In the genomic region with DNA sequence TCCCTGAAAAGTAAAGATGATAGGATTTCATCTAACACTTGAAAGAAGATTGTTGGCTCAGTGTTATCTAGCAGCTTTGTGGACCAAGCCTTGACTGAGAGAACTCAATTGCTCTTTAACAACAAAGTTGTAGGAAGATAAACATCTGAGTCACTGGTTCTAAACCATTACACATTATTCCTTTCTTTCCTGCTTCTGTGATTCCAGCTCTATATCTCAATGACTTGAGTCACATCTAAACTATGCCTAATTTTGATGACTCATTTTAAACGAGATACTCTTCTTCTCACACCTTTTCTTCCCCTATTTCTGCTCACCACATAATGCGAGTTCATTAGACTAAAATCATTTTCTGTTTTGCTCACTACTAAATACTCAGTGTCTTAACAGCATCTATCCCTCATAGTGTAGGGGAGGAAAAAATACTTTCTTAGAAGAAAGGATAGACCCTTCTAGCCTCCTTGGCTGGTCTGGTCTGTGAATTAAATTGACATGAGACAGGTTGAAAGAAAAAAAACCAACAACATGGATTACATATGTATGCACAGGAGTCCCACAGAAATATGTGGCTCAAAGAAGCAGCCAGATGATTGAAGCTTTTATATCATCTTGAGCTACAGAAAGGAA, we compare ENCODE assay signal across 17 cellular contexts.
DNase-seq lines count a peak whose midpoint lies in the region; ATAC-seq and TF ChIP-seq lines count a peak whose summit lies in the region.
"Had no signal": no experiment of that assay in that cellular context is flagged by ENCODE, and none has a peak within 500 bp of the region (broad histone marks: within the 10 kb centered on the region; RNA-seq: fewer than 3 reads in every experiment).

No MANE protein-coding gene starts in this region.

- CTCF ChIA-PET in IMR-90 (lab: Yijun Ruan, JAX): no interaction called here
- CTCF ChIA-PET in activated CD8-positive, alpha-beta T cell treated with anti-CD3 and anti-CD28 coated beads, Interleukin-2, amount 10 ng/mL, durations not matched to agents 7 days and 5 days (lab: Charles Lee): no interaction called here

- H3K9me3 Mint-ChIP-seq in activated CD8-positive, alpha-beta T cell treated with anti-CD3 and anti-CD28 coated beads, Interleukin-2, amount 10 ng/mL, durations not matched to agents 7 days and 5 days (ENCODE audit: insufficient read depth): no peaks in the 10 kb centered on the region
- H3K9me3 Mint-ChIP-seq: activated CD4-positive, alpha-beta memory T cell treated with anti-CD3 and anti-CD28 coated beads, Interleukin-2, amount 10 ng/mL, durations not matched to agents 7 days and 5 days had no signal

- no peak overlapping the region for H4K91ac ChIP-seq in IMR-90 (ENCODE audit: insufficient read depth, low read depth, low read length)

- H2AK9ac ChIP-seq in IMR-90 (replicated peaks; ENCODE audit: low read depth, low read length, poor library complexity): no peak overlapping the region

- H2BK15ac ChIP-seq in IMR-90 (ENCODE audit: low read depth, low read length): 0 out of 3 replicates have a peak overlapping the region, but pooled peaks have one; percentile 6

- no peaks in the 10 kb centered on the region for H3K36me3 Mint-ChIP-seq in activated CD8-positive, alpha-beta T cell treated with anti-CD3 and anti-CD28 coated beads, Interleukin-2, amount 10 ng/mL, durations not matched to agents 7 days and 5 days (ENCODE audit: low read depth)
- H3K36me3 Mint-ChIP-seq: neural progenitor cell had no signal

- no peak overlapping the region for H3K23ac ChIP-seq in IMR-90 (ENCODE audit: low read depth, low read length)

- H2AK5ac ChIP-seq in IMR-90 (ENCODE audit: low read depth, low read length): no peak overlapping the region

- peak overlapping the region; percentile 53; the same call in 1 of the 2 replicates for H3K4me2 ChIP-seq in IMR-90 (ENCODE audit: low read depth, low read length)
- H3K4me2 ChIP-seq: neural progenitor cell had no signal

- no peak overlapping the region for H3K14ac ChIP-seq in IMR-90 (replicated peaks; ENCODE audit: low read depth, low read length)

- no peak overlapping the region for H3K27ac Mint-ChIP-seq in activated CD8-positive, alpha-beta T cell treated with anti-CD3 and anti-CD28 coated beads, Interleukin-2, amount 10 ng/mL, durations not matched to agents 7 days and 5 days
- H3K27ac Mint-ChIP-seq: activated CD4-positive, alpha-beta memory T cell treated with anti-CD3 and anti-CD28 coated beads, Interleukin-2, amount 10 ng/mL, durations not matched to agents 7 days and 5 days; HFFc6; neural progenitor cell had no signal

- no CpG with 5 or more reads among the region's 2 CpGs for WGBS in IMR-90 (ENCODE audit: extremely low coverage in 2 of 2, insufficient read length in 1 of 2), 2 experiments

- no peak for TF ChIP-seq POLR2A in IMR-90 (IDR thresholded peaks at IDR 0.05; ENCODE audit: low read depth, low read length)

- peak overlapping the region; percentile 68 for H2BK5ac ChIP-seq in IMR-90 (ENCODE audit: low read depth, low read length, poor library complexity, severe bottlenecking)

- DNase-seq in IMR-90 (peak; percentile 86), astrocyte of the hippocampus (ENCODE audit: low read depth, low spot score) (peak; percentile 68), iris pigment epithelial cell (ENCODE audit: low read depth) (peak; percentile 88), DMS153 treated with DMSO at 0.1 percent for 48 hours (lab: John Stamatoyannopoulos, UW; ENCODE audit: unreplicated experiment) (no peak), DMS 273 treated with DMSO at 0.1 percent for 48 hours (lab: John Stamatoyannopoulos, UW) (no peak)
- DNase-seq in activated CD4-positive, alpha-beta T cell treated with anti-CD3 and anti-CD28 coated beads for 4 hours: no peak
- no peak for DNase-seq in activated CD8-positive, alpha-beta T cell treated with anti-CD3 and anti-CD28 coated beads, Interleukin-2, amount 10 ng/mL, durations not matched to agents 7 days and 5 days
- DNase-seq: activated CD4-positive, alpha-beta memory T cell treated with anti-CD3 and anti-CD28 coated beads, Interleukin-2, amount 10 ng/mL, durations not matched to agents 7 days and 5 days; cerebellar nuclear complex; HFFc6; KBM-7; left cardiac atrium; NCI-H187; T-helper 2 cell; uterus had no signal

- BruUV-seq in IMR-90 (replicated peaks; lab: Mats Ljungman, UMichigan): no TSS peak

- ATAC-seq in IMR-90 (ENCODE audit: low read depth): peak; percentile 95
- ATAC-seq in activated CD8-positive, alpha-beta T cell treated with anti-CD3 and anti-CD28 coated beads, Interleukin-2, amount 10 ng/mL, durations not matched to agents 7 days and 5 days: no peak

- no peak for TF ChIP-seq CTCF in IMR-90 (conservative IDR thresholded peaks at IDR 0.05; ENCODE audit: low read depth, low read length)

- H3K4me3 ChIP-seq in ACC112 (ENCODE audit: low read depth, low read length) (no peak overlapping the region), IMR-90 (ENCODE audit: insufficient read depth, low read depth, low read length) (no peak overlapping the region)
- H3K4me3 ChIP-seq: neural progenitor cell, uterus had no signal

- no peak overlapping the region for H4K8ac ChIP-seq in IMR-90 (ENCODE audit: low read depth in 2 of 2, low read length in 2 of 2)

- H3K9me1 ChIP-seq in IMR-90 (ENCODE audit: insufficient read depth, low read length): no peaks in the 10 kb centered on the region

- POLR2A ChIA-PET in IMR-90 (lab: Charles Lee; ENCODE audit: unreplicated experiment): no interaction called here
- POLR2A ChIA-PET in activated CD8-positive, alpha-beta T cell treated with anti-CD3 and anti-CD28 coated beads, Interleukin-2, amount 10 ng/mL, durations not matched to agents 7 days and 5 days (lab: Charles Lee): no interaction called here

- dilution Hi-C loops in IMR-90 (cut with HindIII; ENCODE audit: low sequenced_read_pairs, unreplicated experiment): no loop called here

- H3K4me1 ChIP-seq in ACC112 (ENCODE audit: control insufficient read depth, insufficient read depth, low read length, unreplicated experiment) (peaks cover 23% of the 10 kb centered on the region), IMR-90 (ENCODE audit: control insufficient read depth, insufficient read depth, low read length) (no peaks in the 10 kb centered on the region; the same call in 1 of the 2 replicates)
- H3K4me1 ChIP-seq: neural progenitor cell, uterus had no signal

- no peaks in the 10 kb centered on the region for H3K27me3 Mint-ChIP-seq in activated CD8-positive, alpha-beta T cell treated with anti-CD3 and anti-CD28 coated beads, Interleukin-2, amount 10 ng/mL, durations not matched to agents 7 days and 5 days (ENCODE audit: low read depth)
- H3K27me3 Mint-ChIP-seq: activated CD4-positive, alpha-beta memory T cell treated with anti-CD3 and anti-CD28 coated beads, Interleukin-2, amount 10 ng/mL, durations not matched to agents 7 days and 5 days had no signal

- no peak for TF ChIP-seq RAD21 in IMR-90 (IDR thresholded peaks at IDR 0.05; ENCODE audit: low read length)

- H3K4ac ChIP-seq in IMR-90 (ENCODE audit: low read depth, low read length): no peak overlapping the region

- no peak overlapping the region for H3K9ac ChIP-seq in IMR-90 (ENCODE audit: low read depth, low read length)
- H3K9ac ChIP-seq: neural progenitor cell had no signal

- H3K27me3 ChIP-seq in ACC112 (ENCODE audit: insufficient read depth, low read length): no peaks in the 10 kb centered on the region
- no peaks in the 10 kb centered on the region for H3K27me3 ChIP-seq in IMR-90 (ENCODE audit: control insufficient read depth, insufficient read depth, low read length)
- H3K27me3 ChIP-seq: neural progenitor cell, uterus had no signal

- H3K18ac ChIP-seq in IMR-90 (ENCODE audit: low read depth, low read length): peak overlapping the region; percentile 44; the same call in 1 of the 2 replicates

- no peaks in the 10 kb centered on the region for H3K4me1 Mint-ChIP-seq in activated CD8-positive, alpha-beta T cell treated with anti-CD3 and anti-CD28 coated beads, Interleukin-2, amount 10 ng/mL, durations not matched to agents 7 days and 5 days (ENCODE audit: low read depth)
- H3K4me1 Mint-ChIP-seq: activated CD4-positive, alpha-beta memory T cell treated with anti-CD3 and anti-CD28 coated beads, Interleukin-2, amount 10 ng/mL, durations not matched to agents 7 days and 5 days had no signal

- H2AFZ ChIP-seq in ACC112 (ENCODE audit: low read length, unreplicated experiment) (no peak overlapping the region), IMR-90 (replicated peaks; ENCODE audit: low read length, poor library complexity) (no peak overlapping the region)
- H2AFZ ChIP-seq: neural progenitor cell had no signal

- H3K4me3 Mint-ChIP-seq in activated CD8-positive, alpha-beta T cell treated with anti-CD3 and anti-CD28 coated beads, Interleukin-2, amount 10 ng/mL, durations not matched to agents 7 days and 5 days: no peak overlapping the region
- H3K4me3 Mint-ChIP-seq: activated CD4-positive, alpha-beta memory T cell treated with anti-CD3 and anti-CD28 coated beads, Interleukin-2, amount 10 ng/mL, durations not matched to agents 7 days and 5 days; HFFc6; neural progenitor cell had no signal

- no peak overlapping the region for H3K56ac ChIP-seq in IMR-90 (ENCODE audit: extremely low read depth, insufficient read depth, low read length)

- in situ Hi-C loops in IMR-90 (cut with MboI; ENCODE audit: low sequenced_read_pairs): no loop called here

- 0 out of 2 replicates have a peak overlapping the region, but pooled peaks have one; percentile 82 for H2BK120ac ChIP-seq in IMR-90 (ENCODE audit: low read depth, low read length)

- no peaks in the 10 kb centered on the region for H3K79me2 ChIP-seq in ACC112 (ENCODE audit: control insufficient read depth, insufficient read depth, low read length, unreplicated experiment)

- peak overlapping the region; percentile 1; the same call in 1 of the 2 replicates for H2BK20ac ChIP-seq in IMR-90 (ENCODE audit: low read depth, low read length)

- H4K5ac ChIP-seq in IMR-90 (ENCODE audit: low read depth, low read length): no peak overlapping the region; the same call in 1 of the 2 replicates

- H3K9me3 ChIP-seq in IMR-90 (ENCODE audit: control insufficient read depth, insufficient read depth, low read length): no peaks in the 10 kb centered on the region
- H3K9me3 ChIP-seq: uterus had no signal

- intact Hi-C loops in IMR-90 (cut with micrococcal nuclease): no loop called here

- H3K27ac ChIP-seq in ACC112 (ENCODE audit: low read depth, low read length) (peak overlapping the region; percentile 21), IMR-90 (ENCODE audit: insufficient read depth, low read length) (no peak overlapping the region)
- H3K27ac ChIP-seq: neural progenitor cell, uterus had no signal

- no peaks in the 10 kb centered on the region for H3K36me3 ChIP-seq in ACC112 (ENCODE audit: insufficient read depth, low read length)
- no peaks in the 10 kb centered on the region for H3K36me3 ChIP-seq in IMR-90 (ENCODE audit: control insufficient read depth, insufficient read depth, low read length)
- H3K36me3 ChIP-seq: neural progenitor cell, uterus had no signal

- no peaks in the 10 kb centered on the region for H3K79me1 ChIP-seq in IMR-90 (ENCODE audit: low read depth in 1 of 2, low read length in 2 of 2)

- no peaks in the 10 kb centered on the region for H4K20me1 ChIP-seq in IMR-90 (ENCODE audit: insufficient read depth, low read length)

Comparison
In these comparisons a context has a peak if more than half of its experiments do, and no peak if none do; other contexts are left out.
1. DNase-seq: peak in IMR-90 (single experiment), astrocyte of the hippocampus (single experiment) and iris pigment epithelial cell (single experiment); none in activated CD4-positive, alpha-beta T cell treated with anti-CD3 and anti-CD28 coated beads for 4 hours (0 of 2), DMS153 treated with DMSO at 0.1 percent for 48 hours (single experiment), activated CD8-positive, alpha-beta T cell treated with anti-CD3 and anti-CD28 coated beads, Interleukin-2, amount 10 ng/mL, durations not matched to agents 7 days and 5 days (single experiment) and DMS 273 treated with DMSO at 0.1 percent for 48 hours (single experiment).